ENCODE assay signal across 13 cellular contexts in genomic region chr4:113686950-113687718, GRCh38.
DNase-seq lines count a peak whose midpoint lies in the region; ATAC-seq and TF ChIP-seq lines count a peak whose summit lies in the region.
"Had no signal": no experiment of that assay in that cellular context is flagged by ENCODE, and none has a peak within 500 bp of the region (broad histone marks: within the 10 kb centered on the region; RNA-seq: fewer than 3 reads in every experiment).

No MANE protein-coding gene starts in this region.

- no peaks in the 10 kb centered on the region for H3K9me3 Mint-ChIP-seq in natural killer cell treated with Interleukin-12 subunit alpha and Interleukin-12 subunit beta and Interleukin-15 and Interleukin-18, amount 100 ng/mL, for 72 hours
- H3K9me3 Mint-ChIP-seq in natural killer cell = no peaks in the 10 kb centered on the region
- H3K9me3 Mint-ChIP-seq in WTC11 = no peaks in the 10 kb centered on the region

- H3K4me3 ChIP-seq in suprapubic skin = no peak overlapping the region
- H3K4me3 ChIP-seq in SJCRH30 = no peak overlapping the region
- H3K4me3 ChIP-seq: cardiac muscle cell, lower lobe of right lung, PC-9 had no signal

- peaks cover 39 to 57% of the 10 kb centered on the region in 2 donors for H3K4me1 Mint-ChIP-seq in natural killer cell treated with Interleukin-12 subunit alpha and Interleukin-12 subunit beta and Interleukin-15 and Interleukin-18, amount 100 ng/mL, for 72 hours (ENCODE audit: low read depth in 2 of 2)
- H3K4me1 Mint-ChIP-seq in natural killer cell = peaks cover 43 to 52% of the 10 kb centered on the region in 2 donors
- no peaks in the 10 kb centered on the region for H3K4me1 Mint-ChIP-seq in WTC11

- H3K27ac ChIP-seq in suprapubic skin (no peak overlapping the region), SJCRH30 (no peak overlapping the region)
- H3K27ac ChIP-seq: cardiac muscle cell, lower lobe of right lung, PC-9 had no signal

- CTCF ChIA-PET in WTC11 (lab: Charles Lee) = no interaction called here

- intact Hi-C loops in natural killer cell (cut with micrococcal nuclease) = no loop called here

- H3K36me3 ChIP-seq in suprapubic skin (no peaks in the 10 kb centered on the region), SJCRH30 (no peaks in the 10 kb centered on the region)
- H3K36me3 ChIP-seq: cardiac muscle cell, lower lobe of right lung had no signal

- no peak for DNase-seq in natural killer cell treated with Interleukin-12 subunit alpha and Interleukin-12 subunit beta and Interleukin-15 and Interleukin-18, amount 100 ng/mL, for 72 hours (ENCODE audit: low spot score)
- DNase-seq in natural killer cell (no peak), RPMI7951 (ENCODE audit: low read depth) (peak; percentile 9), fibroblast of peridontal ligament (ENCODE audit: extremely low read depth) (peak; percentile 74), NCI-H2029 treated with DMSO at 0.1 percent for 48 hours (lab: John Stamatoyannopoulos, UW) (no peak), WTC11 (ENCODE audit: low spot score) (no peak), suprapubic skin (ENCODE audit: low spot score in 2 of 2) (no peak), SJCRH30 (no peak)
- DNase-seq: activated CD4-positive, CD25-positive, alpha-beta regulatory T cell; lower lobe of right lung; NCI-H1092 treated with DMSO at 0.1 percent for 48 hours; PC-9 had no signal

- H3K4me1 ChIP-seq in suprapubic skin (peaks cover 19% of the 10 kb centered on the region), SJCRH30 (0 out of 2 replicates have a peak, but pooled peaks cover 2% of the 10 kb centered on the region)

- H3K36me3 Mint-ChIP-seq in natural killer cell treated with Interleukin-12 subunit alpha and Interleukin-12 subunit beta and Interleukin-15 and Interleukin-18, amount 100 ng/mL, for 72 hours = peaks cover 29% of the 10 kb centered on the region
- H3K36me3 Mint-ChIP-seq in natural killer cell (no peaks in the 10 kb centered on the region), WTC11 (no peaks in the 10 kb centered on the region)

- POLR2A ChIA-PET in WTC11 (lab: Charles Lee) = no interaction called here

- TF ChIP-seq CTCF in natural killer cell (IDR thresholded peaks at IDR 0.05) = no peak
- no peak for TF ChIP-seq CTCF in WTC11 (IDR thresholded peaks at IDR 0.05)
- no peak for TF ChIP-seq CTCF in suprapubic skin (IDR thresholded peaks at IDR 0.05)

- TF ChIP-seq EP300 in suprapubic skin (IDR thresholded peaks at IDR 0.05) = no peak

- no peak for TF ChIP-seq POLR2A in suprapubic skin (IDR thresholded peaks at IDR 0.05)

- no peaks in the 10 kb centered on the region for H3K27me3 Mint-ChIP-seq in natural killer cell treated with Interleukin-12 subunit alpha and Interleukin-12 subunit beta and Interleukin-15 and Interleukin-18, amount 100 ng/mL, for 72 hours
- H3K27me3 Mint-ChIP-seq in natural killer cell (ENCODE audit: low read depth in 2 of 2) = no peaks in the 10 kb centered on the region
- H3K27me3 Mint-ChIP-seq in WTC11 (ENCODE audit: low read depth) = no peaks in the 10 kb centered on the region

- H3K4me3 Mint-ChIP-seq in natural killer cell treated with Interleukin-12 subunit alpha and Interleukin-12 subunit beta and Interleukin-15 and Interleukin-18, amount 100 ng/mL, for 72 hours = peak overlapping the region; percentile 54
- H3K4me3 Mint-ChIP-seq in natural killer cell (no peak overlapping the region), WTC11 (no peak overlapping the region)

- 74% methylated on average over 4 of the region's 4 CpGs for WGBS in suprapubic skin

- H3K27ac Mint-ChIP-seq in natural killer cell treated with Interleukin-12 subunit alpha and Interleukin-12 subunit beta and Interleukin-15 and Interleukin-18, amount 100 ng/mL, for 72 hours = peak overlapping the region; percentile 40 to 50
- H3K27ac Mint-ChIP-seq in natural killer cell = no peak overlapping the region
- no peak overlapping the region for H3K27ac Mint-ChIP-seq in WTC11

- H3K9me3 ChIP-seq in suprapubic skin (no peaks in the 10 kb centered on the region), SJCRH30 (replicated peaks) (no peaks in the 10 kb centered on the region)
- H3K9me3 ChIP-seq: lower lobe of right lung had no signal

- ATAC-seq in natural killer cell treated with Interleukin-12 subunit alpha and Interleukin-12 subunit beta and Interleukin-15 and Interleukin-18, amount 100 ng/mL, for 72 hours = no peak
- no peak for ATAC-seq in natural killer cell
- ATAC-seq in WTC11 = no peak
- ATAC-seq: lower lobe of right lung had no signal

- H3K27me3 ChIP-seq in suprapubic skin (no peaks in the 10 kb centered on the region), SJCRH30 (no peaks in the 10 kb centered on the region)
- H3K27me3 ChIP-seq: cardiac muscle cell had no signal

TF ChIP-seq in WTC11, 78 proteins besides CTCF, POLR2A, EP300 and RAD21 (continues in another document):
- TF ChIP-seq SMAD3 (CRISPR knock-in tag; IDR thresholded peaks at IDR 0.05; ENCODE audit: borderline replicate concordance) = no peak
- TF ChIP-seq ZNF671 (CRISPR knock-in tag; IDR thresholded peaks at IDR 0.05) = no peak
- no peak for TF ChIP-seq NFATC4 (CRISPR knock-in tag; IDR thresholded peaks at IDR 0.05)
- no peak for TF ChIP-seq RORB (CRISPR knock-in tag; IDR thresholded peaks at IDR 0.05)
- TF ChIP-seq AFF4 (CRISPR knock-in tag; IDR thresholded peaks at IDR 0.05; ENCODE audit: borderline replicate concordance) = no peak
- TF ChIP-seq AR (CRISPR knock-in tag; IDR thresholded peaks at IDR 0.05) = no peak
- TF ChIP-seq EMX1 (CRISPR knock-in tag; IDR thresholded peaks at IDR 0.05) = no peak

Comparison
In these comparisons a context has a peak if more than half of its experiments do, and no peak if none do; other contexts are left out.
1. H3K27ac Mint-ChIP-seq: peak in natural killer cell treated with Interleukin-12 subunit alpha and Interleukin-12 subunit beta and Interleukin-15 and Interleukin-18, amount 100 ng/mL, for 72 hours (2 of 2); none in natural killer cell (0 of 2) and WTC11 (single experiment).
2. DNase-seq: peak in RPMI7951 (single experiment) and fibroblast of peridontal ligament (single experiment); none in natural killer cell treated with Interleukin-12 subunit alpha and Interleukin-12 subunit beta and Interleukin-15 and Interleukin-18, amount 100 ng/mL, for 72 hours (single experiment), natural killer cell (single experiment), NCI-H2029 treated with DMSO at 0.1 percent for 48 hours (single experiment), WTC11 (single experiment), suprapubic skin (0 of 2) and SJCRH30 (0 of 2).